8 cellular contexts compared by ENCODE assay signal in the genomic region with DNA sequence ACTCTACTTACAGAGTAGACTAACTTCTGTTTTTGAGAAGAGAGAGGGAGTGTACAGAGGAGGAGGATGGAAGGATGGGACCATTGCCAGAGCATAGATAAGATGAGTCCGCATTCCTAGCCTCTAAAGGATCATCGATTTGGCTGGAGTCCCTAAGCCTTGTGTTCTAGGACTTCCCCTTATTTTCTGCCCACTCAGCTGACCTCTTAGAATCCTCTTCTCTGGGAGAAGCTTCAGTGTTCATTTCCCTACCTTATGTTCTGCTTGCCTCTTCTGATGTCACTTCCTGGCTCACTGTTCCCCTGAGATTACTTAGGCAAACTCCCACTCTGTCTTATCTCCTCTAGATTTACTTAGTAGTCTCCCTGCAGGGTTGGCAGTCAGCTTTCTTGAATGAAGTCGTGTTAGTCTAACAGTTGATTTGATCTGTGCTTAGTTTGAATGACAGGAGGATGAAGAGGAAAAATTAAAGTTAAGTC.
DNase-seq lines count a peak whose midpoint lies in the region; ATAC-seq and TF ChIP-seq lines count a peak whose summit lies in the region.

No MANE protein-coding gene starts in this region.

- H3K9me3 ChIP-seq in stomach, result no peaks in the 10 kb centered on the region

- WGBS in stomach, 5 donors, result 28 to 47% (median 34%) methylated on average over 3 of the region's 3 CpGs

- ATAC-seq in HG02610 (IDR thresholded peaks at IDR 0.05; ENCODE audit: unreplicated experiment), result peak; percentile 65
- ATAC-seq in left ventricle myocardium superior, result peak; percentile 66
- no peak for ATAC-seq in GM21447 (IDR thresholded peaks at IDR 0.05; ENCODE audit: unreplicated experiment)
- ATAC-seq in esophagus mucosa, result no peak

- H3K4me1 ChIP-seq in stomach, result peaks cover 8 to 82% (median 51%) of the 10 kb centered on the region in 4 donors

- H3K36me3 ChIP-seq in stomach, result no peaks in the 10 kb centered on the region

- intact Hi-C loops in left ventricle myocardium superior (cut with micrococcal nuclease), result no loop called here
- intact Hi-C loops in stomach (cut with DNase I; ENCODE audit: low total_unique reads), result no loop called here

- H3K27ac ChIP-seq in stomach, result peak overlapping the region in 4 of 5 donors; percentile 58 to 79 (median 74)

- no peak for TF ChIP-seq EP300 in stomach (IDR thresholded peaks at IDR 0.05)

- no peak overlapping the region for H3K4me3 ChIP-seq in stomach

- TF ChIP-seq POLR2A in stomach (IDR thresholded peaks at IDR 0.05), result no peak

- no peak for TF ChIP-seq CTCF in stomach (IDR thresholded peaks at IDR 0.05)

- H3K27me3 ChIP-seq in stomach, result no peaks in the 10 kb centered on the region

- peak; percentile 12 for DNase-seq in SK-N-DZ (ENCODE audit: low spot score)
- DNase-seq in left ventricle myocardium superior, result no peak
- DNase-seq in stomach, result no peak
- no peak for DNase-seq in activated CD4-positive, alpha-beta T cell treated with anti-CD3 and anti-CD28 coated beads, Interleukin-2, amount 50 U/mL, for 4 hours
- no peak for DNase-seq in DMS153 (lab: John Stamatoyannopoulos, UW)

Comparison
In these comparisons a context has a peak if more than half of its experiments do, and no peak if none do; other contexts are left out.
1. ATAC-seq: peak in HG02610 (single experiment) and left ventricle myocardium superior (single experiment); none in GM21447 (single experiment) and esophagus mucosa (single experiment).